29 cellular contexts compared by ENCODE assay signal in the genomic region with DNA sequence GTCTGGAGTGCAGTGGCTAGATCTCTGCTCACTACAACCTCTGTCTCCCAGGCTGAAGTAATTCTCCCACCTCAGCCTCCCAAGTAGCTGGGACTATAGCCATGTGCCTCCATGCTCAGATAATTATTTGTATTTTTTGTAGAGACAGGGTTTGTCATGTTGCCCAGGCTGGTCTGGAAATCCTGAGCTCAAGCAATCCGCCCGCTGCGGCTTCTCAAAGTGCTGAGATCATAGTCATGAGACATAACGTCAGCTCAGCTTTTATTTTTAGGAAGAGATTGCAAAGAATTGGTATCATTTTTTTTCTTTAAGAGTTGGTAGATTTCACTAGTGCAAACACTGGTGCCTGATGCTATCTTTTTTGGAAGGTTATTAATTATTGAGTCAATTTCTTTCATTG.
"Had no signal": no experiment of that assay in that cellular context is flagged by ENCODE, and none has a peak within 500 bp of the region (broad histone marks: within the 10 kb centered on the region; RNA-seq: fewer than 3 reads in every experiment).

No MANE protein-coding gene starts in this region.

- H3K9me2 ChIP-seq: SK-N-SH had no signal

- H3K27me3 ChIP-seq: ascending aorta, MG63, SJSA1 had no signal

- H3K4me1 ChIP-seq: ascending aorta, SJSA1 had no signal

- H3K27ac ChIP-seq: ascending aorta, PC-9, SJSA1 had no signal

- H2AFZ ChIP-seq: PC-9 had no signal

- ATAC-seq: activated CD4-positive, alpha-beta T cell treated with anti-CD3 and anti-CD28 coated beads for 36 hours; activated CD4-positive, CD25-positive, alpha-beta regulatory T cell treated with anti-CD3 and anti-CD28 coated beads, Interleukin-2, amount 50 U/mL, for 24 hours; activated CD8-positive, alpha-beta T cell treated with anti-CD3 and anti-CD28 coated beads, Interleukin-2, amount 10 ng/mL, durations not matched to agents 7 days and 5 days; WTC11 had no signal

- DNase-seq: activated CD4-positive, alpha-beta T cell treated with anti-CD3 and anti-CD28 coated beads for 36 hours; activated CD4-positive, alpha-beta T cell treated with anti-CD3 and anti-CD28 coated beads, Interleukin-2, amount 10 ng/mL, durations not matched to agents 7 days and 5 days; activated CD4-positive, alpha-beta T cell treated with anti-CD3 and anti-CD28 coated beads, Interleukin-2, amount 50 U/mL, for 48 hours; activated CD8-positive, alpha-beta T cell treated with anti-CD3 and anti-CD28 coated beads, Interleukin-2, amount 10 ng/mL, durations not matched to agents 7 days and 5 days; activated gamma-delta T cell; activated naive CD4-positive, alpha-beta T cell treated with Interleukin-2 at 50 U/mL for 16 hours; activated naive CD8-positive, alpha-beta T cell treated with anti-CD3 and anti-CD28 coated beads, Interleukin-2, amount 10 ng/mL, durations not matched to agents 7 days and 5 days; activated T-cell treated with anti-CD3 and anti-CD28 coated beads, Interleukin-2, amount 50 U/mL, for 24 hours; amygdala; Kasumi-1; KG1; MG63; NCI-H1048; NCI-H1105 treated with DMSO at 0.1 percent for 48 hours; NCI-H1436; NCI-H1694; NCI-H1930; NCI-H2081 treated with DMSO at 0.1 percent for 48 hours; NCI-H345; NCI-H524 treated with DMSO at 0.1 percent for 48 hours; NCI-H748 treated with DMSO at 0.1 percent for 48 hours; NK-92 treated with Interleukin-12 subunit alpha and Interleukin-12 subunit beta, amount 100 ng/mL, for 24 hours; PC-9; SHP77; SK-N-SH had no signal

- H3K4me3 ChIP-seq: ascending aorta, MG63, PC-9, SJSA1 had no signal

- H3K9me3 ChIP-seq: ascending aorta had no signal

- H3K36me3 ChIP-seq: ascending aorta, MG63, SJSA1 had no signal

- H3K4me2 ChIP-seq: PC-9, SK-N-SH had no signal
